1 cellular context compared by ENCODE assay signal in the genomic region with DNA sequence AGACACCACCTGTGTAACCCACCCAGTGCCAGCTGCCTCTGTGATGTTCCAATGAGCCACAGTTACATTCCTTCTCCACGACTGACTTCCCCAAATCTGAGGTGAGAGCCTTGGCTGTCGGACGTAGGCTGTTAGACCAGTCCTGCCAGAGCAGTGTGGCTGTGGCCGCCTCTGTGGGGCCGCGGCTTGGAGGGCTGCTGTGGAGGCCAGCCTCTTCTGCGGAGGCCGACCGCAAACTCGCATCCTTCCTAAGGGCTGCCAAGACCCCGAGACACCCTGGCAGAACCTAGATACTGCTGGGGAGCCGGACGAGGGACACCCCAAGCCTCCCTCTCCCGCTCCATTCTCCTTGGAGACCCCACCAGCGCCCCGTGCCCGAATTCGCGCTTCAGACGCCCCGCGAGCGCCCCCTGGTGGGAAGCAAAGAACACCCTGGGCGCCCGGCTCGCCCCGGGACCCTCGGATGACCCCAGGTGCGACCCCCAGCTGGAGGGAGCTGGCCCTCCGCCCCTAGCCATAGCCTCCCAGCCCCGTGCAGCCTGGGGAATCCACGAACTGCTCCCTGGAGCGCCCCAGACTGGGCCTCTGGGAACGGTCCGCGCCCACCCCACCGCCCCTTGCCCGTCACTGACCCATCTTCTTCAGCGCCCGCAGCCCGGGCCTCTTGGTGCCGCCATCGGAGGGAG.
TF ChIP-seq lines count a peak whose summit lies in the region.

No MANE protein-coding gene starts in this region.

TF ChIP-seq in HepG2, 621 proteins besides CTCF, POLR2A, EP300 and RAD21 (continued from another document and continues in another):
- TF ChIP-seq, protein P1, sequence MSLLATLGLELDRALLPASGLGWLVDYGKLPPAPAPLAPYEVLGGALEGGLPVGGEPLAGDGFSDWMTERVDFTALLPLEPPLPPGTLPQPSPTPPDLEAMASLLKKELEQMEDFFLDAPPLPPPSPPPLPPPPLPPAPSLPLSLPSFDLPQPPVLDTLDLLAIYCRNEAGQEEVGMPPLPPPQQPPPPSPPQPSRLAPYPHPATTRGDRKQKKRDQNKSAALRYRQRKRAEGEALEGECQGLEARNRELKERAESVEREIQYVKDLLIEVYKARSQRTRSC (CRISPR knock-in tag; IDR thresholded peaks at IDR 0.05; ENCODE audit: low read depth): no peak
- 0 out of 2 replicates have a peak, but pooled peaks have one; percentile 29 for TF ChIP-seq ZSCAN12 (CRISPR knock-in tag; IDR thresholded peaks at IDR 0.05)
- TF ChIP-seq, protein P2, sequence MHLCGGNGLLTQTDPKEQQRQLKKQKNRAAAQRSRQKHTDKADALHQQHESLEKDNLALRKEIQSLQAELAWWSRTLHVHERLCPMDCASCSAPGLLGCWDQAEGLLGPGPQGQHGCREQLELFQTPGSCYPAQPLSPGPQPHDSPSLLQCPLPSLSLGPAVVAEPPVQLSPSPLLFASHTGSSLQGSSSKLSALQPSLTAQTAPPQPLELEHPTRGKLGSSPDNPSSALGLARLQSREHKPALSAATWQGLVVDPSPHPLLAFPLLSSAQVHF (CRISPR knock-in tag; IDR thresholded peaks at IDR 0.05): no peak
- TF ChIP-seq ZNF20 (CRISPR knock-in tag; IDR thresholded peaks at IDR 0.05): no peak
- TF ChIP-seq, protein P3, sequence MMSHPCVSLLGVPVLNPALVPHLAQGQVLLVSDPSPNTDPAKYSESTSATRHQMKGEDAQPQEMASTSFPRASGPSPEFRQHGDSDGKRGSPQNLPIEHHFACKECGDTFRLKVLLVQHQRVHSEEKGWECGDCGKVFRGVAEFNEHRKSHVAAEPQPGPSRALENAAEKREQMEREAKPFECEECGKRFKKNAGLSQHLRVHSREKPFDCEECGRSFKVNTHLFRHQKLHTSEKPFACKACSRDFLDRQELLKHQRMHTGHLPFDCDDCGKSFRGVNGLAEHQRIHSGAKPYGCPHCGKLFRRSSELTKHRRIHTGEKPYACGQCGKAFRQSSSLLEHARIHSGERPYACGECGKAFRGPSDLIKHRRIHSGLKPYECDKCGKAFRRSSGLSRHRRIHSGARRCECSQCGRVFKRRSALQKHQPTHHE (CRISPR knock-in tag; IDR thresholded peaks at IDR 0.05; ENCODE audit: borderline replicate concordance): peak; percentile 73; the same call in 1 of the 2 replicates
- TF ChIP-seq, protein P4, sequence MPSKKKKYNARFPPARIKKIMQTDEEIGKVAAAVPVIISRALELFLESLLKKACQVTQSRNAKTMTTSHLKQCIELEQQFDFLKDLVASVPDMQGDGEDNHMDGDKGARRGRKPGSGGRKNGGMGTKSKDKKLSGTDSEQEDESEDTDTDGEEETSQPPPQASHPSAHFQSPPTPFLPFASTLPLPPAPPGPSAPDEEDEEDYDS (CRISPR knock-in tag; IDR thresholded peaks at IDR 0.05): no peak
- 0 out of 2 replicates have a peak, but pooled peaks have one; percentile 4 for TF ChIP-seq NR3C1 (CRISPR knock-in tag; IDR thresholded peaks at IDR 0.05)
- TF ChIP-seq ZNF331 (CRISPR knock-in tag; IDR thresholded peaks at IDR 0.05): 0 out of 2 replicates have a peak, but pooled peaks have one; percentile 15
- TF ChIP-seq EZH2 (conservative IDR thresholded peaks at IDR 0.05; ENCODE audit: low read depth, low read length): no peak
- TF ChIP-seq ZKSCAN1 (IDR thresholded peaks at IDR 0.05; ENCODE audit: low read length): no peak
- no peak for TF ChIP-seq HNRNPUL1 (IDR thresholded peaks at IDR 0.05; ENCODE audit: low read depth, low read length)
- TF ChIP-seq NFE2L1 (CRISPR knock-in tag; IDR thresholded peaks at IDR 0.05; ENCODE audit: borderline replicate concordance): no peak
- TF ChIP-seq ZNF496 (CRISPR knock-in tag; IDR thresholded peaks at IDR 0.05; ENCODE audit: insufficient replicate concordance): no peak
- TF ChIP-seq MBNL3 (CRISPR knock-in tag; conservative IDR thresholded peaks at IDR 0.05): no peak
- TF ChIP-seq ZNF12 (CRISPR knock-in tag; IDR thresholded peaks at IDR 0.05): no peak
- no peak; the same call in 1 of the 2 replicates for TF ChIP-seq ZNF564 (CRISPR knock-in tag; IDR thresholded peaks at IDR 0.05)
- TF ChIP-seq, protein P5, sequence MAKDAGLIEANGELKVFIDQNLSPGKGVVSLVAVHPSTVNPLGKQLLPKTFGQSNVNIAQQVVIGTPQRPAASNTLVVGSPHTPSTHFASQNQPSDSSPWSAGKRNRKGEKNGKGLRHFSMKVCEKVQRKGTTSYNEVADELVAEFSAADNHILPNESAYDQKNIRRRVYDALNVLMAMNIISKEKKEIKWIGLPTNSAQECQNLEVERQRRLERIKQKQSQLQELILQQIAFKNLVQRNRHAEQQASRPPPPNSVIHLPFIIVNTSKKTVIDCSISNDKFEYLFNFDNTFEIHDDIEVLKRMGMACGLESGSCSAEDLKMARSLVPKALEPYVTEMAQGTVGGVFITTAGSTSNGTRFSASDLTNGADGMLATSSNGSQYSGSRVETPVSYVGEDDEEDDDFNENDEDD (CRISPR knock-in tag; IDR thresholded peaks at IDR 0.05; ENCODE audit: borderline replicate concordance): no peak
- TF ChIP-seq, protein P6, sequence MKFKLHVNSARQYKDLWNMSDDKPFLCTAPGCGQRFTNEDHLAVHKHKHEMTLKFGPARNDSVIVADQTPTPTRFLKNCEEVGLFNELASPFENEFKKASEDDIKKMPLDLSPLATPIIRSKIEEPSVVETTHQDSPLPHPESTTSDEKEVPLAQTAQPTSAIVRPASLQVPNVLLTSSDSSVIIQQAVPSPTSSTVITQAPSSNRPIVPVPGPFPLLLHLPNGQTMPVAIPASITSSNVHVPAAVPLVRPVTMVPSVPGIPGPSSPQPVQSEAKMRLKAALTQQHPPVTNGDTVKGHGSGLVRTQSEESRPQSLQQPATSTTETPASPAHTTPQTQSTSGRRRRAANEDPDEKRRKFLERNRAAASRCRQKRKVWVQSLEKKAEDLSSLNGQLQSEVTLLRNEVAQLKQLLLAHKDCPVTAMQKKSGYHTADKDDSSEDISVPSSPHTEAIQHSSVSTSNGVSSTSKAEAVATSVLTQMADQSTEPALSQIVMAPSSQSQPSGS (CRISPR knock-in tag; IDR thresholded peaks at IDR 0.05): no peak
- no peak for TF ChIP-seq TCF12 (IDR thresholded peaks at IDR 0.05)
- TF ChIP-seq TCF12 (CRISPR knock-in tag; IDR thresholded peaks at IDR 0.05): 0 out of 2 replicates have a peak, but pooled peaks have one; percentile 63
- TF ChIP-seq ZFP41 (CRISPR knock-in tag; IDR thresholded peaks at IDR 0.05; ENCODE audit: borderline replicate concordance): no peak
- no peak for TF ChIP-seq HDAC6 (IDR thresholded peaks at IDR 0.05; ENCODE audit: low read depth, low read length)
- no peak for TF ChIP-seq AKAP8 (CRISPR knock-in tag; IDR thresholded peaks at IDR 0.05)
- no peak for TF ChIP-seq NFYB (CRISPR knock-in tag; IDR thresholded peaks at IDR 0.05)
- TF ChIP-seq, protein P7, sequence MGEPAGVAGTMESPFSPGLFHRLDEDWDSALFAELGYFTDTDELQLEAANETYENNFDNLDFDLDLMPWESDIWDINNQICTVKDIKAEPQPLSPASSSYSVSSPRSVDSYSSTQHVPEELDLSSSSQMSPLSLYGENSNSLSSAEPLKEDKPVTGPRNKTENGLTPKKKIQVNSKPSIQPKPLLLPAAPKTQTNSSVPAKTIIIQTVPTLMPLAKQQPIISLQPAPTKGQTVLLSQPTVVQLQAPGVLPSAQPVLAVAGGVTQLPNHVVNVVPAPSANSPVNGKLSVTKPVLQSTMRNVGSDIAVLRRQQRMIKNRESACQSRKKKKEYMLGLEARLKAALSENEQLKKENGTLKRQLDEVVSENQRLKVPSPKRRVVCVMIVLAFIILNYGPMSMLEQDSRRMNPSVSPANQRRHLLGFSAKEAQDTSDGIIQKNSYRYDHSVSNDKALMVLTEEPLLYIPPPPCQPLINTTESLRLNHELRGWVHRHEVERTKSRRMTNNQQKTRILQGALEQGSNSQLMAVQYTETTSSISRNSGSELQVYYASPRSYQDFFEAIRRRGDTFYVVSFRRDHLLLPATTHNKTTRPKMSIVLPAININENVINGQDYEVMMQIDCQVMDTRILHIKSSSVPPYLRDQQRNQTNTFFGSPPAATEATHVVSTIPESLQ (CRISPR knock-in tag; conservative IDR thresholded peaks at IDR 0.05): no peak
- TF ChIP-seq CCAR2 (optimal IDR thresholded peaks at IDR 0.05; ENCODE audit: low read depth, low read length): no peak
- TF ChIP-seq, protein P8, sequence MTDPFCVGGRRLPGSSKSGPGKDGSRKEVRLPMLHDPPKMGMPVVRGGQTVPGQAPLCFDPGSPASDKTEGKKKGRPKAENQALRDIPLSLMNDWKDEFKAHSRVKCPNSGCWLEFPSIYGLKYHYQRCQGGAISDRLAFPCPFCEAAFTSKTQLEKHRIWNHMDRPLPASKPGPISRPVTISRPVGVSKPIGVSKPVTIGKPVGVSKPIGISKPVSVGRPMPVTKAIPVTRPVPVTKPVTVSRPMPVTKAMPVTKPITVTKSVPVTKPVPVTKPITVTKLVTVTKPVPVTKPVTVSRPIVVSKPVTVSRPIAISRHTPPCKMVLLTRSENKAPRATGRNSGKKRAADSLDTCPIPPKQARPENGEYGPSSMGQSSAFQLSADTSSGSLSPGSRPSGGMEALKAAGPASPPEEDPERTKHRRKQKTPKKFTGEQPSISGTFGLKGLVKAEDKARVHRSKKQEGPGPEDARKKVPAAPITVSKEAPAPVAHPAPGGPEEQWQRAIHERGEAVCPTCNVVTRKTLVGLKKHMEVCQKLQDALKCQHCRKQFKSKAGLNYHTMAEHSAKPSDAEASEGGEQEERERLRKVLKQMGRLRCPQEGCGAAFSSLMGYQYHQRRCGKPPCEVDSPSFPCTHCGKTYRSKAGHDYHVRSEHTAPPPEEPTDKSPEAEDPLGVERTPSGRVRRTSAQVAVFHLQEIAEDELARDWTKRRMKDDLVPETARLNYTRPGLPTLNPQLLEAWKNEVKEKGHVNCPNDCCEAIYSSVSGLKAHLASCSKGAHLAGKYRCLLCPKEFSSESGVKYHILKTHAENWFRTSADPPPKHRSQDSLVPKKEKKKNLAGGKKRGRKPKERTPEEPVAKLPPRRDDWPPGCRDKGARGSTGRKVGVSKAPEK (CRISPR knock-in tag; IDR thresholded peaks at IDR 0.05; ENCODE audit: borderline replicate concordance): peak; percentile 63; the same call in 1 of the 2 replicates
- TF ChIP-seq DPF2 (CRISPR knock-in tag; IDR thresholded peaks at IDR 0.05; ENCODE audit: borderline replicate concordance, low read depth): no peak
- TF ChIP-seq, protein P9, sequence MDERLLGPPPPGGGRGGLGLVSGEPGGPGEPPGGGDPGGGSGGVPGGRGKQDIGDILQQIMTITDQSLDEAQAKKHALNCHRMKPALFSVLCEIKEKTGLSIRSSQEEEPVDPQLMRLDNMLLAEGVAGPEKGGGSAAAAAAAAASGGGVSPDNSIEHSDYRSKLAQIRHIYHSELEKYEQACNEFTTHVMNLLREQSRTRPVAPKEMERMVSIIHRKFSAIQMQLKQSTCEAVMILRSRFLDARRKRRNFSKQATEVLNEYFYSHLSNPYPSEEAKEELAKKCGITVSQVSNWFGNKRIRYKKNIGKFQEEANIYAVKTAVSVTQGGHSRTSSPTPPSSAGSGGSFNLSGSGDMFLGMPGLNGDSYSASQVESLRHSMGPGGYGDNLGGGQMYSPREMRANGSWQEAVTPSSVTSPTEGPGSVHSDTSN (CRISPR knock-in tag; IDR thresholded peaks at IDR 0.05): no peak
- TF ChIP-seq, protein P10, sequence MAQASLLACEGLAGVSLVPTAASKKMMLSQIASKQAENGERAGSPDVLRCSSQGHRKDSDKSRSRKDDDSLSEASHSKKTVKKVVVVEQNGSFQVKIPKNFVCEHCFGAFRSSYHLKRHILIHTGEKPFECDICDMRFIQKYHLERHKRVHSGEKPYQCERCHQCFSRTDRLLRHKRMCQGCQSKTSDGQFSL (CRISPR knock-in tag; IDR thresholded peaks at IDR 0.05): no peak
- TF ChIP-seq ZNF772 (CRISPR knock-in tag; IDR thresholded peaks at IDR 0.05): no peak
- TF ChIP-seq THYN1 (CRISPR knock-in tag; IDR thresholded peaks at IDR 0.05; ENCODE audit: borderline replicate concordance, low read depth): no peak
- TF ChIP-seq, protein P11, sequence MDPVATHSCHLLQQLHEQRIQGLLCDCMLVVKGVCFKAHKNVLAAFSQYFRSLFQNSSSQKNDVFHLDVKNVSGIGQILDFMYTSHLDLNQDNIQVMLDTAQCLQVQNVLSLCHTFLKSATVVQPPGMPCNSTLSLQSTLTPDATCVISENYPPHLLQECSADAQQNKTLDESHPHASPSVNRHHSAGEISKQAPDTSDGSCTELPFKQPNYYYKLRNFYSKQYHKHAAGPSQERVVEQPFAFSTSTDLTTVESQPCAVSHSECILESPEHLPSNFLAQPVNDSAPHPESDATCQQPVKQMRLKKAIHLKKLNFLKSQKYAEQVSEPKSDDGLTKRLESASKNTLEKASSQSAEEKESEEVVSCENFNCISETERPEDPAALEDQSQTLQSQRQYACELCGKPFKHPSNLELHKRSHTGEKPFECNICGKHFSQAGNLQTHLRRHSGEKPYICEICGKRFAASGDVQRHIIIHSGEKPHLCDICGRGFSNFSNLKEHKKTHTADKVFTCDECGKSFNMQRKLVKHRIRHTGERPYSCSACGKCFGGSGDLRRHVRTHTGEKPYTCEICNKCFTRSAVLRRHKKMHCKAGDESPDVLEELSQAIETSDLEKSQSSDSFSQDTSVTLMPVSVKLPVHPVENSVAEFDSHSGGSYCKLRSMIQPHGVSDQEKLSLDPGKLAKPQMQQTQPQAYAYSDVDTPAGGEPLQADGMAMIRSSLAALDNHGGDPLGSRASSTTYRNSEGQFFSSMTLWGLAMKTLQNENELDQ (CRISPR knock-in tag; IDR thresholded peaks at IDR 0.05; ENCODE audit: borderline replicate concordance): no peak
- no peak for TF ChIP-seq KMT2A (CRISPR knock-in tag; IDR thresholded peaks at IDR 0.05)
- no peak for TF ChIP-seq HOXD1 (CRISPR knock-in tag; IDR thresholded peaks at IDR 0.05)
- no peak for TF ChIP-seq ZSCAN22 (CRISPR knock-in tag; IDR thresholded peaks at IDR 0.05)
- TF ChIP-seq ZC3H4 (CRISPR knock-in tag; IDR thresholded peaks at IDR 0.05; ENCODE audit: borderline replicate concordance): no peak
- no peak for TF ChIP-seq MATR3 (CRISPR knock-in tag; IDR thresholded peaks at IDR 0.05)
- TF ChIP-seq ZNF3 (CRISPR knock-in tag; IDR thresholded peaks at IDR 0.05): no peak
- TF ChIP-seq, protein P12, sequence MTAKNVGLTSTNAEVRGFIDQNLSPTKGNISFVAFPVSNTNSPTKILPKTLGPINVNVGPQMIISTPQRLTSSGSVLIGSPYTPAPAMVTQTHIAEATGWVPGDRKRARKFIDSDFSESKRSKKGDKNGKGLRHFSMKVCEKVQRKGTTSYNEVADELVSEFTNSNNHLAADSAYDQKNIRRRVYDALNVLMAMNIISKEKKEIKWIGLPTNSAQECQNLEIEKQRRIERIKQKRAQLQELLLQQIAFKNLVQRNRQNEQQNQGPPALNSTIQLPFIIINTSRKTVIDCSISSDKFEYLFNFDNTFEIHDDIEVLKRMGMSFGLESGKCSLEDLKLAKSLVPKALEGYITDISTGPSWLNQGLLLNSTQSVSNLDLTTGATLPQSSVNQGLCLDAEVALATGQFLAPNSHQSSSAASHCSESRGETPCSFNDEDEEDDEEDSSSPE (CRISPR knock-in tag; IDR thresholded peaks at IDR 0.05): no peak
- no peak for TF ChIP-seq FOXA1 (IDR thresholded peaks at IDR 0.05)
- TF ChIP-seq FOXA1 (CRISPR knock-in tag; IDR thresholded peaks at IDR 0.05): no peak
- no peak for TF ChIP-seq ZNF737 (CRISPR knock-in tag; IDR thresholded peaks at IDR 0.05; ENCODE audit: borderline replicate concordance)
